2 cellular contexts compared by ENCODE assay signal in the genomic region with DNA sequence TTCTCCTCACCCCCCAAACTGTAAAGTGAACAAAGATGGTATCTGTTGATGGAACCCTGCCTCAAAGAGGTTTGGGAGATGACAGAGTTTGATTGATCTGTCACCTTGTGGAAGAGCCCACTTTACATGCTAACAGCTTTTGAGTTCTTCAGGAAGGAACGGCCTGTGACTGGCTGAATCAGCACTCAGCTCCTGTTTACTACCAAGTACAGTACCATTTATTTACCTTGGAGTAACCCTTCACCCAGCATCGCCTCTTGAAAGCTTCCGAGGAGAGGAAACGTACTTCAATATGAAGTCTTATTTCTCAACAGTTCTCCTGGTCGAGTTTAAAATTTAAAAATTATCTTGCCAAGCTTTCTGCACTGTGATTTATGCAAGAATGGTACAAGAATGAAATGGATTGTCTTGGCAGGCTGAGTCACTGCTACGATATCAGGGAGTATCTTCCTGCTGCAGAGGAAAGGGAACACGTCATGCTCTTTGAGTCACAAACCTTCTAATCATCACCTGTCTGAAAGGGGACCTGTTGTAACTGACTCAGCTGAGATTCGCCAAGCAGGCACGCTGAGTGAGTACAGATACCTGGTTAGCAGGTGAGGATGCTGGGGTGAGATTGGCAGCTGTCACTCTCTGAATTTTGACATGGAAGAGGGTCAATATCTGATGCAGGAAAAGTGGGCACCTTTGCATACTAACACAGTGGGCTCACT.
A peak's percentile ranks its signal among the peaks of the same experiment; 100 is the strongest.
TF ChIP-seq lines count a peak whose summit lies in the region.

No MANE protein-coding gene starts in this region.

TF ChIP-seq in HEK293, 187 proteins besides CTCF, POLR2A, EP300 and RAD21 (continued from another document and continues in another):
- TF ChIP-seq, protein P1, sequence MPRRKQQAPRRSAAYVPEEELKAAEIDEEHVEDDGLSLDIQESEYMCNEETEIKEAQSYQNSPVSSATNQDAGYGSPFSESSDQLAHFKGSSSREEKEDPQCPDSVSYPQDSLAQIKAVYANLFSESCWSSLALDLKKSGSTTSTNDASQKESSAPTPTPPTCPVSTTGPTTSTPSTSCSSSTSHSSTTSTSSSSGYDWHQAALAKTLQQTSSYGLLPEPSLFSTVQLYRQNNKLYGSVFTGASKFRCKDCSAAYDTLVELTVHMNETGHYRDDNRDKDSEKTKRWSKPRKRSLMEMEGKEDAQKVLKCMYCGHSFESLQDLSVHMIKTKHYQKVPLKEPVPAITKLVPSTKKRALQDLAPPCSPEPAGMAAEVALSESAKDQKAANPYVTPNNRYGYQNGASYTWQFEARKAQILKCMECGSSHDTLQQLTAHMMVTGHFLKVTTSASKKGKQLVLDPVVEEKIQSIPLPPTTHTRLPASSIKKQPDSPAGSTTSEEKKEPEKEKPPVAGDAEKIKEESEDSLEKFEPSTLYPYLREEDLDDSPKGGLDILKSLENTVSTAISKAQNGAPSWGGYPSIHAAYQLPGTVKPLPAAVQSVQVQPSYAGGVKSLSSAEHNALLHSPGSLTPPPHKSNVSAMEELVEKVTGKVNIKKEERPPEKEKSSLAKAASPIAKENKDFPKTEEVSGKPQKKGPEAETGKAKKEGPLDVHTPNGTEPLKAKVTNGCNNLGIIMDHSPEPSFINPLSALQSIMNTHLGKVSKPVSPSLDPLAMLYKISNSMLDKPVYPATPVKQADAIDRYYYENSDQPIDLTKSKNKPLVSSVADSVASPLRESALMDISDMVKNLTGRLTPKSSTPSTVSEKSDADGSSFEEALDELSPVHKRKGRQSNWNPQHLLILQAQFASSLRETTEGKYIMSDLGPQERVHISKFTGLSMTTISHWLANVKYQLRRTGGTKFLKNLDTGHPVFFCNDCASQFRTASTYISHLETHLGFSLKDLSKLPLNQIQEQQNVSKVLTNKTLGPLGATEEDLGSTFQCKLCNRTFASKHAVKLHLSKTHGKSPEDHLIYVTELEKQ (tag by site-specific recombination; IDR thresholded peaks at IDR 0.05; ENCODE audit: borderline replicate concordance): peak; percentile 73; the same call in 1 of the 2 replicates
- TF ChIP-seq SP7 (tag by site-specific recombination; IDR thresholded peaks at IDR 0.05): peak; percentile 61; the same call in 1 of the 2 replicates
- no peak for TF ChIP-seq ZNF2 (tag by site-specific recombination; IDR thresholded peaks at IDR 0.05)
- no peak for TF ChIP-seq ZNF155 (tag by site-specific recombination; IDR thresholded peaks at IDR 0.05)
- TF ChIP-seq ZFP41 (tag by site-specific recombination; IDR thresholded peaks at IDR 0.05; ENCODE audit: borderline replicate concordance): no peak
- no peak for TF ChIP-seq GFI1B (tag by site-specific recombination; IDR thresholded peaks at IDR 0.05)
- TF ChIP-seq ZNF785 (tag by site-specific recombination; IDR thresholded peaks at IDR 0.05): no peak
- TF ChIP-seq, protein P2, sequence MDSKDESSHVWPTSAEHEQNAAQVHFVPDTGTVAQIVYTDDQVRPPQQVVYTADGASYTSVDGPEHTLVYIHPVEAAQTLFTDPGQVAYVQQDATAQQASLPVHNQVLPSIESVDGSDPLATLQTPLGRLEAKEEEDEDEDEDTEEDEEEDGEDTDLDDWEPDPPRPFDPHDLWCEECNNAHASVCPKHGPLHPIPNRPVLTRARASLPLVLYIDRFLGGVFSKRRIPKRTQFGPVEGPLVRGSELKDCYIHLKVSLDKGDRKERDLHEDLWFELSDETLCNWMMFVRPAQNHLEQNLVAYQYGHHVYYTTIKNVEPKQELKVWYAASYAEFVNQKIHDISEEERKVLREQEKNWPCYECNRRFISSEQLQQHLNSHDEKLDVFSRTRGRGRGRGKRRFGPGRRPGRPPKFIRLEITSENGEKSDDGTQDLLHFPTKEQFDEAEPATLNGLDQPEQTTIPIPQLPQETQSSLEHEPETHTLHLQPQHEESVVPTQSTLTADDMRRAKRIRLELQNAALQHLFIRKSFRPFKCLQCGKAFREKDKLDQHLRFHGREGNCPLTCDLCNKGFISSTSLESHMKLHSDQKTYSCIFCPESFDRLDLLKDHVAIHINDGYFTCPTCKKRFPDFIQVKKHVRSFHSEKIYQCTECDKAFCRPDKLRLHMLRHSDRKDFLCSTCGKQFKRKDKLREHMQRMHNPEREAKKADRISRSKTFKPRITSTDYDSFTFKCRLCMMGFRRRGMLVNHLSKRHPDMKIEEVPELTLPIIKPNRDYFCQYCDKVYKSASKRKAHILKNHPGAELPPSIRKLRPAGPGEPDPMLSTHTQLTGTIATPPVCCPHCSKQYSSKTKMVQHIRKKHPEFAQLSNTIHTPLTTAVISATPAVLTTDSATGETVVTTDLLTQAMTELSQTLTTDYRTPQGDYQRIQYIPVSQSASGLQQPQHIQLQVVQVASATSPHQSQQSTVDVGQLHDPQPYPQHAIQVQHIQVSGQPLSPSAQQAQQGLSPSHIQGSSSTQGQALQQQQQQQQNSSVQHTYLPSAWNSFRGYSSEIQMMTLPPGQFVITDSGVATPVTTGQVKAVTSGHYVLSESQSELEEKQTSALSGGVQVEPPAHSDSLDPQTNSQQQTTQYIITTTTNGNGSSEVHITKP (tag by site-specific recombination; IDR thresholded peaks at IDR 0.05): 0 out of 2 replicates have a peak, but pooled peaks have one; percentile 19
- TF ChIP-seq ZNF549 (tag by site-specific recombination; IDR thresholded peaks at IDR 0.05): no peak
- 0 out of 2 replicates have a peak, but pooled peaks have one; percentile 32 for TF ChIP-seq ZNF366 (tag by site-specific recombination; conservative IDR thresholded peaks at IDR 0.05)
- no peak for TF ChIP-seq ZNF292 (tag by site-specific recombination; IDR thresholded peaks at IDR 0.05; ENCODE audit: borderline replicate concordance, low read depth)
- no peak for TF ChIP-seq ZNF157 (tag by site-specific recombination; IDR thresholded peaks at IDR 0.05)
- peak; percentile 88 for TF ChIP-seq SCRT2 (tag by site-specific recombination; IDR thresholded peaks at IDR 0.05)
- TF ChIP-seq, protein P3, sequence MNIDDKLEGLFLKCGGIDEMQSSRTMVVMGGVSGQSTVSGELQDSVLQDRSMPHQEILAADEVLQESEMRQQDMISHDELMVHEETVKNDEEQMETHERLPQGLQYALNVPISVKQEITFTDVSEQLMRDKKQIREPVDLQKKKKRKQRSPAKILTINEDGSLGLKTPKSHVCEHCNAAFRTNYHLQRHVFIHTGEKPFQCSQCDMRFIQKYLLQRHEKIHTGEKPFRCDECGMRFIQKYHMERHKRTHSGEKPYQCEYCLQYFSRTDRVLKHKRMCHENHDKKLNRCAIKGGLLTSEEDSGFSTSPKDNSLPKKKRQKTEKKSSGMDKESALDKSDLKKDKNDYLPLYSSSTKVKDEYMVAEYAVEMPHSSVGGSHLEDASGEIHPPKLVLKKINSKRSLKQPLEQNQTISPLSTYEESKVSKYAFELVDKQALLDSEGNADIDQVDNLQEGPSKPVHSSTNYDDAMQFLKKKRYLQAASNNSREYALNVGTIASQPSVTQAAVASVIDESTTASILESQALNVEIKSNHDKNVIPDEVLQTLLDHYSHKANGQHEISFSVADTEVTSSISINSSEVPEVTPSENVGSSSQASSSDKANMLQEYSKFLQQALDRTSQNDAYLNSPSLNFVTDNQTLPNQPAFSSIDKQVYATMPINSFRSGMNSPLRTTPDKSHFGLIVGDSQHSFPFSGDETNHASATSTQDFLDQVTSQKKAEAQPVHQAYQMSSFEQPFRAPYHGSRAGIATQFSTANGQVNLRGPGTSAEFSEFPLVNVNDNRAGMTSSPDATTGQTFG (tag by site-specific recombination; IDR thresholded peaks at IDR 0.05; ENCODE audit: borderline replicate concordance): no peak

TF ChIP-seq in SK-N-SH, 30 proteins besides CTCF, POLR2A, EP300 and RAD21 (continued from another document):
- TF ChIP-seq SMC3 (IDR thresholded peaks at IDR 0.05; ENCODE audit: low read depth, low read length) (no peak), CHD2 (IDR thresholded peaks at IDR 0.05; ENCODE audit: low read length, partially characterized antibody) (no peak), POLR2AphosphoS5 (IDR thresholded peaks at IDR 0.05; ENCODE audit: low read depth, low read length) (peak; percentile 68; the same call in 1 of the 2 replicates), NRF1 (IDR thresholded peaks at IDR 0.05; ENCODE audit: low read depth, low read length) (no peak), RCOR1 (IDR thresholded peaks at IDR 0.05; ENCODE audit: low read length) (no peak), SIN3A (IDR thresholded peaks at IDR 0.05; ENCODE audit: borderline replicate concordance, low read depth, low read length) (no peak), FOSL2 (IDR thresholded peaks at IDR 0.05; ENCODE audit: borderline replicate concordance, low read depth) (peak; percentile 99), JUND (IDR thresholded peaks at IDR 0.05) (peak; percentile 99), MEF2A (IDR thresholded peaks at IDR 0.05; ENCODE audit: borderline replicate concordance, low read depth) (0 out of 2 replicates have a peak, but pooled peaks have one; percentile 24), TCF12 (IDR thresholded peaks at IDR 0.05) (peak; percentile 95), EZH2phosphoT487 (IDR thresholded peaks at IDR 0.05; ENCODE audit: borderline replicate concordance, low read depth) (no peak), YY1 (IDR thresholded peaks at IDR 0.05; ENCODE audit: low read depth) (no peak), RXRA (IDR thresholded peaks at IDR 0.05; ENCODE audit: borderline replicate concordance, low read depth) (peak; percentile 73; the same call in 1 of the 2 replicates), GATA2 (CRISPR knock-in tag; IDR thresholded peaks at IDR 0.05) (no peak), MXI1 (IDR thresholded peaks at IDR 0.05; ENCODE audit: low read depth, low read length) (no peak), GABPA (IDR thresholded peaks at IDR 0.05; ENCODE audit: low read depth) (peak; percentile 44; the same call in 1 of the 2 replicates), FOXJ3 (CRISPR knock-in tag; IDR thresholded peaks at IDR 0.05) (no peak)
- TF ChIP-seq, protein P4, sequence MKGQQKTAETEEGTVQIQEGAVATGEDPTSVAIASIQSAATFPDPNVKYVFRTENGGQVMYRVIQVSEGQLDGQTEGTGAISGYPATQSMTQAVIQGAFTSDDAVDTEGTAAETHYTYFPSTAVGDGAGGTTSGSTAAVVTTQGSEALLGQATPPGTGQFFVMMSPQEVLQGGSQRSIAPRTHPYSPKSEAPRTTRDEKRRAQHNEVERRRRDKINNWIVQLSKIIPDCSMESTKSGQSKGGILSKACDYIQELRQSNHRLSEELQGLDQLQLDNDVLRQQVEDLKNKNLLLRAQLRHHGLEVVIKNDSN (IDR thresholded peaks at IDR 0.05; ENCODE audit: borderline replicate concordance, low read depth): no peak
- TF ChIP-seq, protein P5, sequence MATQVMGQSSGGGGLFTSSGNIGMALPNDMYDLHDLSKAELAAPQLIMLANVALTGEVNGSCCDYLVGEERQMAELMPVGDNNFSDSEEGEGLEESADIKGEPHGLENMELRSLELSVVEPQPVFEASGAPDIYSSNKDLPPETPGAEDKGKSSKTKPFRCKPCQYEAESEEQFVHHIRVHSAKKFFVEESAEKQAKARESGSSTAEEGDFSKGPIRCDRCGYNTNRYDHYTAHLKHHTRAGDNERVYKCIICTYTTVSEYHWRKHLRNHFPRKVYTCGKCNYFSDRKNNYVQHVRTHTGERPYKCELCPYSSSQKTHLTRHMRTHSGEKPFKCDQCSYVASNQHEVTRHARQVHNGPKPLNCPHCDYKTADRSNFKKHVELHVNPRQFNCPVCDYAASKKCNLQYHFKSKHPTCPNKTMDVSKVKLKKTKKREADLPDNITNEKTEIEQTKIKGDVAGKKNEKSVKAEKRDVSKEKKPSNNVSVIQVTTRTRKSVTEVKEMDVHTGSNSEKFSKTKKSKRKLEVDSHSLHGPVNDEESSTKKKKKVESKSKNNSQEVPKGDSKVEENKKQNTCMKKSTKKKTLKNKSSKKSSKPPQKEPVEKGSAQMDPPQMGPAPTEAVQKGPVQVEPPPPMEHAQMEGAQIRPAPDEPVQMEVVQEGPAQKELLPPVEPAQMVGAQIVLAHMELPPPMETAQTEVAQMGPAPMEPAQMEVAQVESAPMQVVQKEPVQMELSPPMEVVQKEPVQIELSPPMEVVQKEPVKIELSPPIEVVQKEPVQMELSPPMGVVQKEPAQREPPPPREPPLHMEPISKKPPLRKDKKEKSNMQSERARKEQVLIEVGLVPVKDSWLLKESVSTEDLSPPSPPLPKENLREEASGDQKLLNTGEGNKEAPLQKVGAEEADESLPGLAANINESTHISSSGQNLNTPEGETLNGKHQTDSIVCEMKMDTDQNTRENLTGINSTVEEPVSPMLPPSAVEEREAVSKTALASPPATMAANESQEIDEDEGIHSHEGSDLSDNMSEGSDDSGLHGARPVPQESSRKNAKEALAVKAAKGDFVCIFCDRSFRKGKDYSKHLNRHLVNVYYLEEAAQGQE (IDR thresholded peaks at IDR 0.05; ENCODE audit: low read depth, low read length): peak; percentile 34; the same call in 1 of the 2 replicates
- TF ChIP-seq, protein P6, sequence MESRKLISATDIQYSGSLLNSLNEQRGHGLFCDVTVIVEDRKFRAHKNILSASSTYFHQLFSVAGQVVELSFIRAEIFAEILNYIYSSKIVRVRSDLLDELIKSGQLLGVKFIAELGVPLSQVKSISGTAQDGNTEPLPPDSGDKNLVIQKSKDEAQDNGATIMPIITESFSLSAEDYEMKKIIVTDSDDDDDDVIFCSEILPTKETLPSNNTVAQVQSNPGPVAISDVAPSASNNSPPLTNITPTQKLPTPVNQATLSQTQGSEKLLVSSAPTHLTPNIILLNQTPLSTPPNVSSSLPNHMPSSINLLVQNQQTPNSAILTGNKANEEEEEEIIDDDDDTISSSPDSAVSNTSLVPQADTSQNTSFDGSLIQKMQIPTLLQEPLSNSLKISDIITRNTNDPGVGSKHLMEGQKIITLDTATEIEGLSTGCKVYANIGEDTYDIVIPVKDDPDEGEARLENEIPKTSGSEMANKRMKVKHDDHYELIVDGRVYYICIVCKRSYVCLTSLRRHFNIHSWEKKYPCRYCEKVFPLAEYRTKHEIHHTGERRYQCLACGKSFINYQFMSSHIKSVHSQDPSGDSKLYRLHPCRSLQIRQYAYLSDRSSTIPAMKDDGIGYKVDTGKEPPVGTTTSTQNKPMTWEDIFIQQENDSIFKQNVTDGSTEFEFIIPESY (IDR thresholded peaks at IDR 0.05; ENCODE audit: borderline replicate concordance, low read depth): peak; percentile 70; the same call in 1 of the 2 replicates
- TF ChIP-seq, protein P7, sequence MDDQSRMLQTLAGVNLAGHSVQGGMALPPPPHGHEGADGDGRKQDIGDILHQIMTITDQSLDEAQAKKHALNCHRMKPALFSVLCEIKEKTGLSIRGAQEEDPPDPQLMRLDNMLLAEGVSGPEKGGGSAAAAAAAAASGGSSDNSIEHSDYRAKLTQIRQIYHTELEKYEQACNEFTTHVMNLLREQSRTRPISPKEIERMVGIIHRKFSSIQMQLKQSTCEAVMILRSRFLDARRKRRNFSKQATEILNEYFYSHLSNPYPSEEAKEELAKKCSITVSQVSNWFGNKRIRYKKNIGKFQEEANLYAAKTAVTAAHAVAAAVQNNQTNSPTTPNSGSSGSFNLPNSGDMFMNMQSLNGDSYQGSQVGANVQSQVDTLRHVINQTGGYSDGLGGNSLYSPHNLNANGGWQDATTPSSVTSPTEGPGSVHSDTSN (IDR thresholded peaks at IDR 0.05): peak; percentile 96
